Comparison of ENCODE assay signal across 8 cellular contexts in the genomic region with DNA sequence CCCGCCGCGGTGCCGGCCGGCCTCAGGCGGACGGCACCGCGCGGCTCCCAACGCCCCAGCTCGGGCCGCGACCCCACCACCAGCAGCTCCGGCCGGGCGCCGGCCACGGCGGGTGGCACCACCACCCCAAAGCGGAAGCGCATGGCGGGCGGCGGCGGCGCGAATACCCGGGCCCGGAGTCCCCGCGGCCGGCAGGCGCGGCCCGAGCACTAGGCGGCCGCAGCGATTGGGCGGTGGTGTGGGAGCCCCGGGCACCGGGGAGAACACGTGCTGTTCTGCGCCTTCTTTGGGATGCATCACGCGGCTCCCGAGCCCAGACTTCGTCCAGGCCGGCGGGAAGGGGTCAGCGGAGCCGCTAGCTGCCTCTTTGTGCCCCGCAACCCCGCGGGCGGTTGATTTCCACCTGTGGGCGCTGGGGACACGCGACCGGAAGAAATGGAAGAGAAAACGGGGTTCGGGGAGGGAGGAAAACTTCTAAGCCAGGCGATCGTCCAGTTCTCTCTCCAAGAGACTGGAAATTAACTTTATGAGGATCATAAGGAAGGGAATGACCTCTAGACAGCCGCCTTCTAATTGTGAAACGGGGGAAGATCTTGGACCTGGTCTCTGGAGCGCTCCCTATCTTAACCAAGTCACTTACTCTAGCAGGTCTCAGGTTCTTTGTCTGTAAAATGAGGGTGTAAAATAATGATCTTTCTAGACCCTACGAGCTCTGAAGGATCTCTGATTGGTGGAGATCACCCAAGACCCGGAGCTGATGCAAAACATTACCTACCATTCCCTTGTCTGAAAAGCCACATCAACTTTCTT. TPM values are rescaled to one million over a fixed set of nuclear protein-coding genes. Genes with fewer than 3 reads are reported as not detected.
DNase-seq lines count a peak whose midpoint lies in the region; ATAC-seq and TF ChIP-seq lines count a peak whose summit lies in the region.

A gene (minus strand): TSS at position 165 of the 810 bp plus-strand sequence. CDS start 22 bp downstream, at position 143.

- ATAC-seq in GM18505 (IDR thresholded peaks at IDR 0.05; ENCODE audit: unreplicated experiment) (peak; percentile 64), HG02943 (IDR thresholded peaks at IDR 0.05; ENCODE audit: low read depth, unreplicated experiment) (peak; percentile 72)

- in situ Hi-C loops in mammary epithelial cell (cut with MboI; ENCODE audit: low sequenced_read_pairs in 2 of 2), result no loop called here

- DNase-seq in NCI-H2107 (lab: John Stamatoyannopoulos, UW), result peak; percentile 26
- peak; percentile 78 for DNase-seq in mammary epithelial cell
- DNase-seq in inferior parietal cortex (ENCODE audit: extremely low spot score), result peak; percentile 63
- peak; percentile 59 for DNase-seq in stimulated activated CD4-positive, alpha-beta T cell treated with anti-CD3 and anti-CD28 coated beads, Interleukin-12 subunit alpha, Interleukin-12 subunit beta, amount 100 ng/mL, for 4 hours

- H3K79me2 ChIP-seq in mammary epithelial cell (ENCODE audit: insufficient read depth, low read length), result peaks cover 3% of the 10 kb centered on the region

- BruUV-seq in mammary epithelial cell (replicated peaks; lab: Mats Ljungman, UMichigan), result TSS peak; percentile 86

- TF ChIP-seq CTCF in 22Rv1 (IDR thresholded peaks at IDR 0.05), result no peak; the same call in 1 of the 2 replicates
- TF ChIP-seq CTCF in VCaP (conservative IDR thresholded peaks at IDR 0.05), result no peak
- TF ChIP-seq CTCF in mammary epithelial cell (conservative IDR thresholded peaks at IDR 0.05 in 1 of 2, IDR thresholded peaks at IDR 0.05 in 1 of 2; ENCODE audit: extremely low read depth in 1 of 2, insufficient read depth in 1 of 2, low read depth in 1 of 2, low read length in 2 of 2), result no peak

- H3K4me2 ChIP-seq in mammary epithelial cell (ENCODE audit: insufficient read depth, low read depth, low read length), result peak within 1 kb of the TSS; percentile 84

- no peaks in the 10 kb centered on the region for H3K27me3 ChIP-seq in mammary epithelial cell (ENCODE audit: insufficient read depth, low read length)

- under 1% methylated on average over 29 of the region's 69 CpGs for WGBS in mammary epithelial cell (ENCODE audit: low coverage, missing lambda C conversion rate)

- CTCF ChIA-PET in mammary epithelial cell (lab: Charles Lee; ENCODE audit: low non-redundant PET), result no interaction called here

- peaks cover 10% of the 10 kb centered on the region for H3K4me1 ChIP-seq in mammary epithelial cell (ENCODE audit: insufficient read depth, low read length)

- no peaks in the 10 kb centered on the region for H3K36me3 ChIP-seq in mammary epithelial cell (ENCODE audit: insufficient read depth, low read length)

- intact Hi-C loops in mammary epithelial cell (cut with micrococcal nuclease), result loop anchor here (1.0 to 2.0 kb wide), 4 partner anchors 21 to 229 kb away; a partner anchor contains a TSS

- peak within 1 kb of the TSS; percentile 67 to 86 (median 73) for H3K4me3 ChIP-seq in mammary epithelial cell (replicated peaks in 1 of 3; ENCODE audit: insufficient read depth in 1 of 3, low read depth in 2 of 3, low read length in 3 of 3)

- dilution Hi-C loops in mammary epithelial cell (cut with HindIII; ENCODE audit: low sequenced_read_pairs), result no loop called here

- H3K9me3 ChIP-seq in mammary epithelial cell (replicated peaks; ENCODE audit: insufficient read depth, low read length), result peaks cover 2% of the 10 kb centered on the region

- H3K9ac ChIP-seq in mammary epithelial cell (ENCODE audit: insufficient read depth, low read length), result peak within 1 kb of the TSS; percentile 79

- H4K20me1 ChIP-seq in mammary epithelial cell (ENCODE audit: insufficient read depth, low read length), result no peaks in the 10 kb centered on the region

- peak within 1 kb of the TSS; percentile 81 for H2AFZ ChIP-seq in mammary epithelial cell (ENCODE audit: low read depth, low read length)

- TF ChIP-seq POLR2A in GM18505 (IDR thresholded peaks at IDR 0.05; ENCODE audit: borderline replicate concordance, extremely low read depth, insufficient read depth, insufficient read length), result peak; percentile 80

- H3K27ac ChIP-seq in 22Rv1 (peak within 1 kb of the TSS; percentile 91), VCaP (peak within 1 kb of the TSS; percentile 95), mammary epithelial cell (ENCODE audit: insufficient read depth, low read depth, low read length) (peak within 1 kb of the TSS; percentile 82)

RNA-seq across cellular contexts. Expression of the gene that starts here (rescaled TPM):
- total RNA-seq in mammary epithelial cell, result 10 to 100 TPM in 1 of 2 donors, 1 to 10 TPM in 1; 6.5 to 10.5 TPM
- 2.8 TPM for polyA plus RNA-seq in mammary epithelial cell
- polyA minus RNA-seq in mammary epithelial cell, result 2.5 TPM

Comparison
In these comparisons a context has a peak if more than half of its experiments do, and no peak if none do; other contexts are left out.
1. Peak in every context shown above with its lines: DNase-seq, ATAC-seq, H3K4me3 ChIP-seq and H3K27ac ChIP-seq.
2. DNase-seq: peak in every context shown above with its lines; median percentile 78 in mammary epithelial cell; 63 in inferior parietal cortex; 59 in stimulated activated CD4-positive, alpha-beta T cell treated with anti-CD3 and anti-CD28 coated beads, Interleukin-12 subunit alpha, Interleukin-12 subunit beta, amount 100 ng/mL, for 4 hours; 26 in NCI-H2107.